In genomic region chr1:33337994-33338494, GRCh38 we compare ENCODE assay signal across 2 cellular contexts.
TF ChIP-seq lines count a peak whose summit lies in the region.

No MANE protein-coding gene starts in this region.

TF ChIP-seq in SK-N-SH, 30 proteins besides CTCF, POLR2A, EP300 and RAD21 (continued from another document):
- TF ChIP-seq ZBTB33 (IDR thresholded peaks at IDR 0.05; ENCODE audit: borderline replicate concordance, low read depth): no peak
- TF ChIP-seq YY1 (IDR thresholded peaks at IDR 0.05; ENCODE audit: low read depth): no peak
- TF ChIP-seq FOXM1 (IDR thresholded peaks at IDR 0.05; ENCODE audit: low read depth): no peak
- no peak for TF ChIP-seq PBX3 (IDR thresholded peaks at IDR 0.05)
- no peak for TF ChIP-seq RXRA (IDR thresholded peaks at IDR 0.05; ENCODE audit: borderline replicate concordance, low read depth)
- TF ChIP-seq SMC3 (IDR thresholded peaks at IDR 0.05; ENCODE audit: low read depth, low read length): no peak
- TF ChIP-seq FOXJ3 (CRISPR knock-in tag; IDR thresholded peaks at IDR 0.05): no peak
- TF ChIP-seq TCF12 (IDR thresholded peaks at IDR 0.05): no peak
- no peak for TF ChIP-seq GABPA (IDR thresholded peaks at IDR 0.05; ENCODE audit: low read depth)
- no peak for TF ChIP-seq TEAD4 (IDR thresholded peaks at IDR 0.05; ENCODE audit: borderline replicate concordance, insufficient read depth)
- TF ChIP-seq ELF1 (IDR thresholded peaks at IDR 0.05): no peak
- TF ChIP-seq IRF3 (IDR thresholded peaks at IDR 0.05; ENCODE audit: low read depth, low read length): no peak
- no peak for TF ChIP-seq RFX5 (IDR thresholded peaks at IDR 0.05; ENCODE audit: low read length)
- no peak for TF ChIP-seq GATA2 (CRISPR knock-in tag; IDR thresholded peaks at IDR 0.05)
- TF ChIP-seq MEF2A (IDR thresholded peaks at IDR 0.05; ENCODE audit: borderline replicate concordance, low read depth): no peak
- no peak for TF ChIP-seq JUND (IDR thresholded peaks at IDR 0.05)
- TF ChIP-seq MAX (IDR thresholded peaks at IDR 0.05; ENCODE audit: low read depth): no peak
- no peak for TF ChIP-seq EZH2phosphoT487 (IDR thresholded peaks at IDR 0.05; ENCODE audit: borderline replicate concordance, low read depth)

TF ChIP-seq in SK-N-SH treated with all-trans-retinoic acid at 6 μM for 48 hours, 23 proteins besides CTCF, POLR2A, EP300 and RAD21 (continued from another document):
- TF ChIP-seq CSRNP3 (CRISPR knock-in tag; IDR thresholded peaks at IDR 0.05) (no peak), PATZ1 (CRISPR knock-in tag; IDR thresholded peaks at IDR 0.05; ENCODE audit: borderline replicate concordance) (no peak), ZC3H10 (CRISPR knock-in tag; IDR thresholded peaks at IDR 0.05) (no peak), TSHZ2 (CRISPR knock-in tag; IDR thresholded peaks at IDR 0.05) (no peak), OSR1 (CRISPR knock-in tag; IDR thresholded peaks at IDR 0.05) (no peak), BACH2 (CRISPR knock-in tag; IDR thresholded peaks at IDR 0.05; ENCODE audit: borderline replicate concordance) (no peak), ESRRG (CRISPR knock-in tag; IDR thresholded peaks at IDR 0.05) (no peak), ARNTL (CRISPR knock-in tag; IDR thresholded peaks at IDR 0.05; ENCODE audit: borderline replicate concordance, low read depth) (no peak), CREB5 (CRISPR knock-in tag; IDR thresholded peaks at IDR 0.05; ENCODE audit: low read depth) (no peak), ISL1 (CRISPR knock-in tag; IDR thresholded peaks at IDR 0.05) (no peak), CSDC2 (CRISPR knock-in tag; IDR thresholded peaks at IDR 0.05) (no peak), PPARA (CRISPR knock-in tag; IDR thresholded peaks at IDR 0.05; ENCODE audit: borderline replicate concordance) (no peak), RARB (CRISPR knock-in tag; IDR thresholded peaks at IDR 0.05) (no peak)
